8 cellular contexts compared by ENCODE assay signal in the genomic region with DNA sequence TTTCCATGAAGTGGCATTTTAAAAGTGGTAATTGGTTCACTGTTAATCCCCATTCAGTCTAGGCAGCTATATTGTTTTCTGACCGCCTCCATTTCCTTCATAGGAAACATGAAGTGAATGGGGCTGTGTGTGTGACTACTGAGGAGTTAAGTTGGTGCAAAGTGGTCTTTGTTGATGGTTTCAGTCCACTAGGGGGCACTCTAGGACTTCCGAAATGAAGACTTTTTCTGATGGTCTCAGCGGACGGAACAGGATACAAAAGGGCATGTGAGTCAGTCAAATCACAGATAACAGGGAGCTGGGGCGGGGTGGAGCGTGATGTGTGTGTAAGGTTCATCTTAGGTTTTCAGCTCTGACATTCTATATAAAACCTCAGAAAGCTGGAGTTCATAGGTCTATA.
DNase-seq lines count a peak whose midpoint lies in the region; ATAC-seq and TF ChIP-seq lines count a peak whose summit lies in the region.

No MANE protein-coding gene starts in this region.

- peaks cover 58% of the 10 kb centered on the region for H3K4me1 Mint-ChIP-seq in activated T-helper 1 cell treated with anti-CD3 and anti-CD28 coated beads, Interleukin-12 subunit alpha, Interleukin-12 subunit beta, Interleukin-2, Interleukin-4 antibody, amounts not matched to agents 30 ng/mL and 10 ng/mL and 1 ng/mL, durations not matched to agents 14 hours and 24 hours and 36 hours (ENCODE audit: low read depth)

- H3K9me3 Mint-ChIP-seq in activated T-helper 1 cell treated with anti-CD3 and anti-CD28 coated beads, Interleukin-12 subunit alpha, Interleukin-12 subunit beta, Interleukin-2, Interleukin-4 antibody, amounts not matched to agents 30 ng/mL and 10 ng/mL and 1 ng/mL, durations not matched to agents 14 hours and 24 hours and 36 hours, result no peaks in the 10 kb centered on the region

- H3K4me1 ChIP-seq in psoas muscle, result no peaks in the 10 kb centered on the region

- peak; percentile 72 for DNase-seq in HT1080 (ENCODE audit: low read depth)
- DNase-seq in RPMI8226, result peak; percentile 60
- DNase-seq in activated T-helper 1 cell treated with anti-CD3 and anti-CD28 coated beads, Interleukin-12 subunit alpha, Interleukin-12 subunit beta, Interleukin-2, Interleukin-4 antibody, amounts not matched to agents 30 ng/mL and 10 ng/mL and 1 ng/mL, durations not matched to agents 14 hours and 24 hours and 36 hours (ENCODE audit: low spot score), result peak; percentile 71
- peak; percentile 44 for DNase-seq in glomerular visceral epithelial cell (ENCODE audit: extremely low spot score)
- peak; percentile 18 to 44 for DNase-seq in psoas muscle
- no peak for DNase-seq in cerebellum (ENCODE audit: low spot score)
- no peak for DNase-seq in coronary artery (ENCODE audit: low spot score)

- H3K9me3 ChIP-seq in psoas muscle, result no peaks in the 10 kb centered on the region

- intact Hi-C loops in activated T-helper 1 cell treated with anti-CD3 and anti-CD28 coated beads, Interleukin-12 subunit alpha, Interleukin-12 subunit beta, Interleukin-2, Interleukin-4 antibody, amounts not matched to agents 30 ng/mL and 10 ng/mL and 1 ng/mL, durations not matched to agents 14 hours and 24 hours and 36 hours (cut with micrococcal nuclease), result loop anchor here (1.0 to 5.0 kb wide), 3 partner anchors 19 to 739 kb away; no protein-coding TSS in a partner anchor
- intact Hi-C loops in psoas muscle (cut with DNase I), result no loop called here

- H3K4me3 Mint-ChIP-seq in activated T-helper 1 cell treated with anti-CD3 and anti-CD28 coated beads, Interleukin-12 subunit alpha, Interleukin-12 subunit beta, Interleukin-2, Interleukin-4 antibody, amounts not matched to agents 30 ng/mL and 10 ng/mL and 1 ng/mL, durations not matched to agents 14 hours and 24 hours and 36 hours, result peak overlapping the region; percentile 30

- peak; percentile 80 for TF ChIP-seq CTCF in GM12872 (IDR thresholded peaks at IDR 0.05; ENCODE audit: insufficient read depth, low read depth, low read length)
- TF ChIP-seq CTCF in psoas muscle (IDR thresholded peaks at IDR 0.05), result no peak
- no peak for TF ChIP-seq CTCF in coronary artery (IDR thresholded peaks at IDR 0.05)

- peaks cover 8% of the 10 kb centered on the region for H3K27me3 Mint-ChIP-seq in activated T-helper 1 cell treated with anti-CD3 and anti-CD28 coated beads, Interleukin-12 subunit alpha, Interleukin-12 subunit beta, Interleukin-2, Interleukin-4 antibody, amounts not matched to agents 30 ng/mL and 10 ng/mL and 1 ng/mL, durations not matched to agents 14 hours and 24 hours and 36 hours (ENCODE audit: insufficient read depth)

- H3K4me3 ChIP-seq in psoas muscle, result no peak overlapping the region
- no peak overlapping the region for H3K4me3 ChIP-seq in coronary artery

- peak overlapping the region; percentile 51 for H3K27ac Mint-ChIP-seq in activated T-helper 1 cell treated with anti-CD3 and anti-CD28 coated beads, Interleukin-12 subunit alpha, Interleukin-12 subunit beta, Interleukin-2, Interleukin-4 antibody, amounts not matched to agents 30 ng/mL and 10 ng/mL and 1 ng/mL, durations not matched to agents 14 hours and 24 hours and 36 hours

- H3K36me3 Mint-ChIP-seq in activated T-helper 1 cell treated with anti-CD3 and anti-CD28 coated beads, Interleukin-12 subunit alpha, Interleukin-12 subunit beta, Interleukin-2, Interleukin-4 antibody, amounts not matched to agents 30 ng/mL and 10 ng/mL and 1 ng/mL, durations not matched to agents 14 hours and 24 hours and 36 hours (ENCODE audit: low read depth), result no peaks in the 10 kb centered on the region

- H3K36me3 ChIP-seq in psoas muscle (ENCODE audit: insufficient read depth in 1 of 2, low read depth in 1 of 2), result no peaks in the 10 kb centered on the region

- ATAC-seq in psoas muscle, result no peak

- 8 to 16% (median 13%) methylated on average over 6 of the region's 6 CpGs for WGBS in psoas muscle, 3 donors

- H3K27me3 ChIP-seq in psoas muscle (ENCODE audit: insufficient read depth in 3 of 3, low read length in 2 of 3), result no peaks in the 10 kb centered on the region

- H3K27ac ChIP-seq in psoas muscle (no peak overlapping the region), coronary artery (no peak overlapping the region)

Comparison
In these comparisons a context has a peak if more than half of its experiments do, and no peak if none do; other contexts are left out.
1. DNase-seq: peak in HT1080 (single experiment), RPMI8226 (single experiment), activated T-helper 1 cell treated with anti-CD3 and anti-CD28 coated beads, Interleukin-12 subunit alpha, Interleukin-12 subunit beta, Interleukin-2, Interleukin-4 antibody, amounts not matched to agents 30 ng/mL and 10 ng/mL and 1 ng/mL, durations not matched to agents 14 hours and 24 hours and 36 hours (single experiment), glomerular visceral epithelial cell (single experiment) and psoas muscle (2 of 2); none in cerebellum (single experiment) and coronary artery (single experiment).